In the genomic region with DNA sequence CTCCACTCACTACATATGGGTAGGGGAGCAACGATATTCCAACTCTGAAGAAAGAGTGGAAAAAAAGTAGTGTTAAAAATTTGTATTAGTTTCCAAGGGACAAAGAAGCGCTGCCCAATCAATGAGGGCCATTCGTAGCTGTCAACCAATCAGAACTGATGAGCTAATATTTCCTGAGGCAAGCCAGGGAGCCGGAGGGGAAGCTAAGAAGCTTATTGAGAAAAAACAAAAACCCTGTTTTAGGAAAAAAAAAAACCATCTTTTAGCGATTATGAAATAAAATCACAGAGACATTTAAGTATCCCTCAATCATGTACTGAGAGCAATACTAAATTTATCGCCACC, we compare ENCODE assay signal across 8 cellular contexts. TPM values are rescaled to one million over a fixed set of nuclear protein-coding genes. Genes with fewer than 3 reads are reported as not detected.
DNase-seq lines count a peak whose midpoint lies in the region; ATAC-seq lines count a peak whose summit lies in the region.

No MANE protein-coding gene starts in this region.

- CTCF ChIA-PET in activated CD8-positive, alpha-beta memory T cell treated with anti-CD3 and anti-CD28 coated beads, Interleukin-2, amount 10 ng/mL, durations not matched to agents 7 days and 5 days (lab: Charles Lee) = interaction anchor here (1.0 to 9.3 kb wide), 7 partner anchors 9 to 101 kb away, joined by 3 to 78 read pairs (median 6); a partner anchor contains a TSS

- no peaks in the 10 kb centered on the region for H3K9me3 Mint-ChIP-seq in activated CD8-positive, alpha-beta memory T cell treated with anti-CD3 and anti-CD28 coated beads, Interleukin-2, amount 10 ng/mL, durations not matched to agents 7 days and 5 days (ENCODE audit: low read depth)

- no peaks in the 10 kb centered on the region for H3K9me3 ChIP-seq in skeletal muscle tissue (ENCODE audit: control insufficient read depth in 3 of 3, low read length in 3 of 3)

- peaks cover 0 to 56% (median 51%) of the 10 kb centered on the region in 3 donors for H3K27me3 ChIP-seq in skeletal muscle tissue (ENCODE audit: control insufficient read depth in 3 of 3, insufficient read depth in 3 of 3, low read length in 3 of 3)

- peaks cover 4% of the 10 kb centered on the region for H3K36me3 Mint-ChIP-seq in activated CD8-positive, alpha-beta memory T cell treated with anti-CD3 and anti-CD28 coated beads, Interleukin-2, amount 10 ng/mL, durations not matched to agents 7 days and 5 days

- H3K4me3 Mint-ChIP-seq in activated CD8-positive, alpha-beta memory T cell treated with anti-CD3 and anti-CD28 coated beads, Interleukin-2, amount 10 ng/mL, durations not matched to agents 7 days and 5 days = peak overlapping the region; percentile 90

- peaks cover 68% of the 10 kb centered on the region for H3K4me1 Mint-ChIP-seq in activated CD8-positive, alpha-beta memory T cell treated with anti-CD3 and anti-CD28 coated beads, Interleukin-2, amount 10 ng/mL, durations not matched to agents 7 days and 5 days

- H3K27ac Mint-ChIP-seq in activated CD8-positive, alpha-beta memory T cell treated with anti-CD3 and anti-CD28 coated beads, Interleukin-2, amount 10 ng/mL, durations not matched to agents 7 days and 5 days = peak overlapping the region; percentile 100

- H3K4me3 ChIP-seq in skeletal muscle tissue (ENCODE audit: low read length in 3 of 3) = peak overlapping the region; percentile 73 to 88 (median 81)

- ATAC-seq in activated CD8-positive, alpha-beta memory T cell treated with anti-CD3 and anti-CD28 coated beads, Interleukin-2, amount 10 ng/mL, durations not matched to agents 7 days and 5 days = no peak
- ATAC-seq in HG02870 (IDR thresholded peaks at IDR 0.05; ENCODE audit: unreplicated experiment) = no peak

- DNase-seq in activated CD8-positive, alpha-beta memory T cell treated with anti-CD3 and anti-CD28 coated beads, Interleukin-2, amount 10 ng/mL, durations not matched to agents 7 days and 5 days = peak; percentile 79
- DNase-seq in activated CD8-positive, alpha-beta memory T cell treated with anti-CD3 and anti-CD28 coated beads, Interleukin-2, amount 50 U/mL, for 48 hours = no peak
- DNase-seq in NCI-H1092 (lab: John Stamatoyannopoulos, UW) (peak; percentile 55), SK-N-DZ (ENCODE audit: low spot score) (peak; percentile 81), caudate nucleus (lab: John Stamatoyannopoulos, UW) (peak in 46 of 61 donors; percentile 1 to 75 (median 34)), inferior parietal cortex (ENCODE audit: extremely low spot score) (peak; percentile 87)

- H3K27ac ChIP-seq in caudate nucleus (ENCODE audit: low read depth, low read length) = peak overlapping the region; percentile 90
- peak overlapping the region; percentile 91 for H3K27ac ChIP-seq in skeletal muscle tissue (ENCODE audit: low read depth, low read length)

- H3K27me3 Mint-ChIP-seq in activated CD8-positive, alpha-beta memory T cell treated with anti-CD3 and anti-CD28 coated beads, Interleukin-2, amount 10 ng/mL, durations not matched to agents 7 days and 5 days = peaks cover 3% of the 10 kb centered on the region

- peak overlapping the region in 2 of 3 donors; percentile 64 to 86 for H3K9ac ChIP-seq in skeletal muscle tissue (ENCODE audit: low read depth in 1 of 3, low read length in 3 of 3)

- H3K4me1 ChIP-seq in skeletal muscle tissue (ENCODE audit: control insufficient read depth in 3 of 3, insufficient read depth in 3 of 3, low read length in 3 of 3) = peaks cover 21 to 38% (median 27%) of the 10 kb centered on the region in 3 donors

- H3K36me3 ChIP-seq in skeletal muscle tissue (ENCODE audit: control insufficient read depth in 3 of 3, insufficient read depth in 3 of 3, low read length in 3 of 3) = no peaks in the 10 kb centered on the region

RNA-seq across cellular contexts. Expression of a gene that starts 59.5 kb away (rescaled TPM):
- total RNA-seq in activated CD8-positive, alpha-beta memory T cell treated with anti-CD3 and anti-CD28 coated beads, Interleukin-2, amount 10 ng/mL, durations not matched to agents 7 days and 5 days = 10 to 100 TPM; 19.0 to 28.2 TPM
- 0.02 TPM in 1 of 2 replicates, not detected in the other for polyA plus RNA-seq in SK-N-DZ (2014; cell fraction: cytosol; rRNA removed)
- polyA plus RNA-seq in SK-N-DZ (2014; cell fraction: nucleus; rRNA removed) = 0.05 TPM in 1 of 2 replicates, not detected in the other
- 5.2 TPM for total RNA-seq in skeletal muscle tissue
